Comparison of ENCODE assay signal across 17 cellular contexts in the genomic region with DNA sequence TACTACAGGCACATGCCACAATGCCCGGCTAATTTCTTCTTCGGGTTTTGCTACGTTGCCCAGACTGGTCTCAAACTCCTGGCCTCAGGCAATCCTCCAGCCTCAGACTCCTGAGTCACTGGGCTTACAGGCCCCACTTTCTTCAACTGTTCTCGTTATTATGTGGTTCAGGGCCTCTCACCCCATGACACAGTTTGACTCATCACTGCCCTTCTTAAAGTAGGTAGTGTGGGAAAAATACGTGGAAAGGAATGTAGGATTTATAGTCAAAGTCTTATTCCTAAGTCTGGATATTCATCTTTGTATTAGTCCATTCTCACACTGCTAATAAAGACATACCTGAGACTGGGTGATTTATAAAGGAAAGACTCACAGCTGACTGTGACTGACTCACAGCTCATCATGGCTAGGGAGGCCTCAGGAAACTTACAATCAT. TPM values are rescaled to one million over a fixed set of nuclear protein-coding genes. Genes with fewer than 3 reads are reported as not detected.
DNase-seq lines count a peak whose midpoint lies in the region; ATAC-seq, FAIRE-seq and TF ChIP-seq lines count a peak whose summit lies in the region.
"Had no signal": no experiment of that assay in that cellular context is flagged by ENCODE, and none has a peak within 500 bp of the region (broad histone marks: within the 10 kb centered on the region; RNA-seq: fewer than 3 reads in every experiment).

No MANE protein-coding gene starts in this region.

- no peak overlapping the region for H3K4me2 ChIP-seq in keratinocyte (ENCODE audit: control insufficient read depth, extremely low read depth, insufficient read depth, low read depth, low read length)
- H3K4me2 ChIP-seq: GM23338, hepatocyte had no signal

- FAIRE-seq in HTR-8/SVneo (lab: Jason Lieb, UNC) (no peak), keratinocyte (lab: Jason Lieb, UNC) (peak; percentile 79)
- FAIRE-seq: GM19239 had no signal

- H3K4me3 ChIP-seq in keratinocyte (ENCODE audit: control insufficient read depth in 2 of 3, extremely low read depth in 1 of 3, insufficient read depth in 2 of 3, low read depth in 1 of 3, low read length in 3 of 3) = no peak overlapping the region
- H3K4me3 ChIP-seq: GM23338, hepatocyte had no signal

- H2AFZ ChIP-seq in keratinocyte (ENCODE audit: control insufficient read depth, low read length) = peak overlapping the region; percentile 71
- H2AFZ ChIP-seq: GM23338, hepatocyte, parathyroid adenoma had no signal

- peak overlapping the region; percentile 46 for H3K9ac ChIP-seq in keratinocyte (ENCODE audit: control insufficient read depth, extremely low read depth, insufficient read depth, low read length)
- H3K9ac ChIP-seq: parathyroid adenoma had no signal

- no peaks in the 10 kb centered on the region for H3K79me2 ChIP-seq in keratinocyte (ENCODE audit: control insufficient read depth, insufficient read depth, low read length)
- H3K79me2 ChIP-seq: hepatocyte, parathyroid adenoma had no signal

- no peaks in the 10 kb centered on the region for H3K9me1 ChIP-seq in keratinocyte (ENCODE audit: control insufficient read depth, extremely low read depth, insufficient read depth, low read length)

- H3K4me1 ChIP-seq in keratinocyte (ENCODE audit: control insufficient read depth, extremely low read depth, insufficient read depth, low read length) = peaks cover 21% of the 10 kb centered on the region

- no peaks in the 10 kb centered on the region for H3K36me3 ChIP-seq in keratinocyte (ENCODE audit: control insufficient read depth in 2 of 2, extremely low read depth in 1 of 2, insufficient read depth in 2 of 2, low read length in 2 of 2)

- TF ChIP-seq CTCF in keratinocyte (optimal IDR thresholded peaks at IDR 0.05 in 1 of 3, IDR thresholded peaks at IDR 0.05 in 1 of 3, conservative IDR thresholded peaks at IDR 0.05 in 1 of 3; ENCODE audit: extremely low read depth in 1 of 3, insufficient read depth in 2 of 3, low read length in 3 of 3) = no peak

- H3K27me3 ChIP-seq in keratinocyte (ENCODE audit: control insufficient read depth, extremely low read depth, insufficient read depth, low read length) = no peaks in the 10 kb centered on the region
- H3K27me3 ChIP-seq: hepatocyte had no signal

- H4K20me1 ChIP-seq in keratinocyte (ENCODE audit: control insufficient read depth, extremely low read depth, insufficient read depth, low read length) = no peaks in the 10 kb centered on the region

- dilution Hi-C loops in keratinocyte (cut with MboI; ENCODE audit: extremely low pct_ligation_motif_present, low sequenced_read_pairs) = no loop called here

- H3K27ac ChIP-seq in keratinocyte (ENCODE audit: control insufficient read depth, insufficient read depth, low read length) = peak overlapping the region; percentile 85
- H3K27ac ChIP-seq: hepatocyte, parathyroid adenoma had no signal

- DNase-seq in AG20443 (ENCODE audit: low spot score) (peak; percentile 60), HTR-8/SVneo (ENCODE audit: insufficient read length, low spot score) (peak; percentile 56), astrocyte of the hippocampus (ENCODE audit: low read depth, low spot score) (peak; percentile 58), keratinocyte (ENCODE audit: low read depth, low spot score) (peak; percentile 100), NCI-H2029 treated with DMSO at 0.1 percent for 48 hours (lab: John Stamatoyannopoulos, UW) (no peak), mesenteric fat pad (ENCODE audit: low spot score) (no peak)
- DNase-seq: activated CD4-positive, alpha-beta memory T cell treated with anti-CD3 and anti-CD28 coated beads for 36 hours; CD8-positive, alpha-beta memory T cell; NCI-H2029; stimulated activated naive B cell treated with anti-CD40 and anti-IgM and Interleukin-4, amounts not matched to agents 10 μg/mL and 1 μg/mL and 100 μg/mL, for 72 hours had no signal

- ATAC-seq in HG03520 (IDR thresholded peaks at IDR 0.05; ENCODE audit: unreplicated experiment) = no peak
- no peak for ATAC-seq in HG02588 (IDR thresholded peaks at IDR 0.05; ENCODE audit: unreplicated experiment)
- ATAC-seq: GM23338; stimulated activated naive B cell treated with anti-CD40 and anti-IgM and Interleukin-4, amounts not matched to agents 10 μg/mL and 1 μg/mL and 100 μg/mL, for 72 hours had no signal

- no peaks in the 10 kb centered on the region for H3K9me3 ChIP-seq in keratinocyte (ENCODE audit: control insufficient read depth, low read depth, low read length)

RNA-seq across cellular contexts. Expression of gene CENPA, which starts 19.4 kb away (rescaled TPM):
- 2.3 to 13.7 TPM (median 12.4 TPM) in 3 replicates for polyA plus RNA-seq in keratinocyte
- 0.41 TPM for polyA plus RNA-seq in keratinocyte (2011; ENCODE audit: low read depth)
- 1.9 and 3.3 TPM in 2 replicates for polyA plus RNA-seq in keratinocyte (2011; cell fraction: cytosol; rRNA removed)
- polyA plus RNA-seq in keratinocyte (2011; cell fraction: nucleus; rRNA removed) = 1.0 and 1.2 TPM in 2 replicates
- 0.21 and 8.1 TPM in 2 replicates for polyA plus RNA-seq in keratinocyte (2012; ENCODE audit: low replicate concordance)
- polyA minus RNA-seq in keratinocyte = 0.79 to 6.7 TPM (median 5.5 TPM) in 3 replicates
- 3.6 TPM for polyA minus RNA-seq in keratinocyte (2011; cell fraction: cytosol; rRNA and poly(A)+ RNA removed)
- 0.70 and 0.84 TPM in 2 replicates for polyA minus RNA-seq in keratinocyte (2011; cell fraction: nucleus; rRNA and poly(A)+ RNA removed)
- total RNA-seq in mesenteric fat pad = 0.32 TPM

RNA-seq across cellular contexts. Expression of gene SLC35F6, which starts 41.2 kb away (rescaled TPM):
- 25.7 to 56.9 TPM (median 30.1 TPM) in 3 replicates for polyA plus RNA-seq in keratinocyte
- 4.2 TPM for polyA plus RNA-seq in keratinocyte (2011; ENCODE audit: low read depth)
- 27.5 and 28.1 TPM in 2 replicates for polyA plus RNA-seq in keratinocyte (2011; cell fraction: cytosol; rRNA removed)
- polyA plus RNA-seq in keratinocyte (2011; cell fraction: nucleus; rRNA removed) = 71.1 and 81.7 TPM in 2 replicates
- polyA plus RNA-seq in keratinocyte (2012; ENCODE audit: low replicate concordance) = 26.9 and 40.8 TPM in 2 replicates
- polyA minus RNA-seq in keratinocyte = 68.8 to 145 TPM (median 94.2 TPM) in 3 replicates
- polyA minus RNA-seq in keratinocyte (2011; cell fraction: cytosol; rRNA and poly(A)+ RNA removed) = 75.6 TPM
- polyA minus RNA-seq in keratinocyte (2011; cell fraction: nucleus; rRNA and poly(A)+ RNA removed) = 77.8 and 93.9 TPM in 2 replicates
- 65.5 TPM for total RNA-seq in mesenteric fat pad

RNA-seq across cellular contexts. Expression of gene DPYSL5, which starts 42.7 kb away (rescaled TPM):
- not detected in 3 replicates for polyA plus RNA-seq in keratinocyte
- not detected for polyA plus RNA-seq in keratinocyte (2011; ENCODE audit: low read depth)
- not detected in 2 replicates for polyA plus RNA-seq in keratinocyte (2011; cell fraction: cytosol; rRNA removed)
- not detected in 2 replicates for polyA plus RNA-seq in keratinocyte (2011; cell fraction: nucleus; rRNA removed)
- polyA plus RNA-seq in keratinocyte (2012; ENCODE audit: low replicate concordance) = not detected in 2 replicates
- polyA minus RNA-seq in keratinocyte = not detected in 3 replicates
- not detected for polyA minus RNA-seq in keratinocyte (2011; cell fraction: cytosol; rRNA and poly(A)+ RNA removed)
- not detected in 2 replicates for polyA minus RNA-seq in keratinocyte (2011; cell fraction: nucleus; rRNA and poly(A)+ RNA removed)
- not detected for total RNA-seq in mesenteric fat pad
- total RNA-seq: activated CD4-positive, alpha-beta memory T cell treated with anti-CD3 and anti-CD28 coated beads for 36 hours; activated naive CD4-positive, alpha-beta T cell treated with anti-CD3 and anti-CD28 coated beads, Interleukin-2, amount 50 U/mL, for 72 hours; CD8-positive, alpha-beta memory T cell had no signal
- polyA plus RNA-seq: CD8-positive, alpha-beta memory T cell had no signal

Comparison
In these comparisons a context has a peak if more than half of its experiments do, and no peak if none do; other contexts are left out.
1. DNase-seq: peak in AG20443 (single experiment), HTR-8/SVneo (single experiment), astrocyte of the hippocampus (single experiment) and keratinocyte (single experiment); none in NCI-H2029 treated with DMSO at 0.1 percent for 48 hours (single experiment) and mesenteric fat pad (single experiment).